In the genomic region with DNA sequence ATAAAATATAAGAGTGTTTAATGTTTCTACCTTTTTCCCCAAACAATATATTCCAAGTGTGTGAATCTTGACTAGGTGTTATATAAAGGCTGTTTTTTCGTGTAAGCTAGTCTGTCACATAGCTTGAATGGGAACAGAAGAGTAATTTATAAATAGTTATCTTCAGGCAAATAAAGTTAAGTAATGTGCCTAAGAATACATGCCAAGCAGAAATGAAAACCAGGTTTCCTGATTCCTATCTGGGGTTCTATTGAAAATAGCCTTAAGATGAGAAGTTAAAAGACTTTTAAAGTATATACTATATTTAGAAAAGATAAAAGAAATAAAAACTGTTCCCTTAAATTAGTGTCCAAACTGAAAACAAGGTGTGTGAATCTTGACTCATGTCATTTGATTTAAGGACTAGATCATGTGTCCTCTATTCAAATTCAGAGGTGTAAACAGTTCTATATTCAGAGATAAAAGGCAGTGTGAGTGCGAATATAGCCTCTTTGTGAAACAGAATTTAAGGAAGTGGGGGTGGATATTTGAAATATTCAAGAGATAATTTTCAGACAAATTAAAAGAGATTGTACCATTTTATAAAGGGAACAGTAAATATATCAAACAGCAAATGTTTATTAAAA, we compare ENCODE assay signal across 26 cellular contexts.
"Had no signal": no experiment of that assay in that cellular context is flagged by ENCODE, and none has a peak within 500 bp of the region (broad histone marks: within the 10 kb centered on the region; RNA-seq: fewer than 3 reads in every experiment).

No MANE protein-coding gene starts in this region.

- H3K4me3 ChIP-seq: ascending aorta, body of pancreas had no signal

- H3K27ac ChIP-seq: ascending aorta, body of pancreas, KMS-11, VCaP had no signal

- H3K36me3 ChIP-seq: ascending aorta had no signal

- ATAC-seq: activated naive CD4-positive, alpha-beta T cell treated with anti-CD3 and anti-CD28 coated beads, Interleukin-2, amount 50 U/mL, for 72 hours; activated naive CD8-positive, alpha-beta T cell treated with anti-CD3 and anti-CD28 coated beads, Interleukin-2, amount 50 U/mL, for 24 hours; activated T-cell treated with anti-CD3 and anti-CD28 coated beads, Interleukin-2, amount 50 U/mL, for 4 hours; body of pancreas had no signal

- H3K27me3 ChIP-seq: ascending aorta, body of pancreas had no signal

- H3K9me3 ChIP-seq: ascending aorta, body of pancreas had no signal

- H3K4me2 ChIP-seq: KMS-11 had no signal

- H3K4me1 ChIP-seq: ascending aorta, body of pancreas had no signal

- FAIRE-seq: bronchial epithelial cell had no signal

- DNase-seq: activated CD4-positive, alpha-beta memory T cell treated with anti-CD3 and anti-CD28 coated beads for 36 hours; activated CD4-positive, alpha-beta T cell treated with anti-CD3 and anti-CD28 coated beads, Interleukin-2, amount 10 ng/mL, durations not matched to agents 7 days and 5 days; activated CD4-positive, CD25-positive, alpha-beta regulatory T cell; activated CD8-positive, alpha-beta memory T cell treated with anti-CD3 and anti-CD28 coated beads for 24 hours; activated effector memory CD4-positive, alpha-beta T cell treated with anti-CD3 and anti-CD28 coated beads, Interleukin-2, amount 50 U/mL, for 16 hours; activated naive CD4-positive, alpha-beta T cell treated with Interleukin-2 at 50 U/mL for 16 hours; activated naive CD8-positive, alpha-beta T cell treated with anti-CD3 and anti-CD28 coated beads, Interleukin-2, amount 50 U/mL, for 24 hours; activated T-cell treated with anti-CD3 and anti-CD28 coated beads, Interleukin-2, amount 50 U/mL, for 4 hours; amniotic stem cell; body of pancreas; NCI-H1092 treated with DMSO at 0.1 percent for 48 hours; NCI-H1417 treated with DMSO at 0.1 percent for 48 hours; NCI-H1694; NCI-H2029; NCI-H2107; NCI-H345; NCI-H510A; NCI-H526 treated with DMSO at 0.1 percent for 48 hours; NCI-H82; SIG-M5; T-helper 1 cell had no signal
